Comparison of ENCODE assay signal across 8 cellular contexts in the genomic region with DNA sequence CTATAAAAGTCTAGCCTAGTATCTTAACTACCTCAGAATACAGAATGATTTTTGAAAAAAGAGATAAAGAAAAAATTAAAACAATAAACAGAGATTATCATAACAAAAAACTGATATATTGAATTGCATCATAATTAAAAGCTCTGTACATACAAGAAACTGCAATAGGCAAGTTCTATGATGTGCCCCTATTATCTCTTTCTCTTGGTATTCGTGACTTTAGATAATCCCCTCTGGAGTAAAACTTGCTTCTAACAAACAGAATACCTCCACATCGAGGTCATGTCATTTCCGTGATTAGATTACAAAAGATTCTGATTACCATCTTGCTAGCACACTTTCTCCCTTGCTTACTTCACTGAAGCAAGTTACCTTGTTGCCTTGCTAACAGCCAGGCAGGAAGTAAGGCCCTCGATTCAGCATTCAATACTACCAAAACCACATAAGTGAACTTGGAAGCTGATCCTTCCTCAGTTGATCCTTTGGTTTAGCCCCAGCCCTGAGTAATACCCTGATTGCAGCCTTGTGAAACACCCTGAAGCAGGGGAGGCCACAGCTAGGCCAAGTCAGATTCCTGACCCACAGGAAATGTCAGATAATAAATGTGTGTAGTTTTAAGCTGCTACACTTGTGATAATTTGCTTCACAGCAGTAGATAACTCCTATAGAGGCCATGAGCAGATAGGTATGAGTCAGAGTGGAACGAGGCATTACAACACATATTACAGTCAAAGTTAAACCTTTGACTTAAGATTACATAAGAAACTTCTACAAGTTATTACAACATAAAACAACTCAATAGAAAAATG. TPM values are rescaled to one million over a fixed set of nuclear protein-coding genes. Genes with fewer than 3 reads are reported as not detected.
DNase-seq lines count a peak whose midpoint lies in the region; ATAC-seq, FAIRE-seq and TF ChIP-seq lines count a peak whose summit lies in the region.

No MANE protein-coding gene starts in this region.

- H2AFZ ChIP-seq in GM23248 (peak overlapping the region; percentile 49; the same call in 1 of the 2 replicates), OCI-LY1 (ENCODE audit: low read length) (peak overlapping the region; percentile 88), H1 (ENCODE audit: low read length) (peak overlapping the region; percentile 66), osteoblast (ENCODE audit: low read length) (no peak overlapping the region)

- H3K79me1 ChIP-seq in H1 (ENCODE audit: low read depth, low read length), result no peaks in the 10 kb centered on the region

- WGBS in GM23248 (ENCODE audit: low coverage in 1 of 2, low lambda C conversion rate in 2 of 2, missing lambda C conversion rate in 2 of 2), 2 experiments, result 32 to 36% methylated on average over 5 of the region's 5 CpGs
- 53% methylated on average over 5 of the region's 5 CpGs; no CpG with 5 or more reads in 1 of the 2 experiments for WGBS in H1 (ENCODE audit: extremely low coverage in 1 of 2, insufficient coverage in 1 of 2, insufficient read length in 1 of 2, insufficient replicate concordance in 2 of 2, low coverage in 1 of 2, low lambda C conversion rate in 2 of 2, missing lambda C conversion rate in 1 of 2), 2 experiments

- H4K8ac ChIP-seq in H1 (ENCODE audit: extremely low read depth, insufficient read depth, low read length), result no peak overlapping the region

- H3K27ac ChIP-seq in GM23248, result peak overlapping the region; percentile 61
- peak overlapping the region; percentile 26 for H3K27ac ChIP-seq in OCI-LY1 (ENCODE audit: low read depth, low read length, poor library complexity, severe bottlenecking)
- H3K27ac ChIP-seq in H1 (ENCODE audit: low read depth, low read length), result no peak overlapping the region
- peak overlapping the region; percentile 12 for H3K27ac ChIP-seq in osteoblast (ENCODE audit: low read depth, low read length)

- no peaks in the 10 kb centered on the region; the same call in 1 of the 2 replicates for H3K23me2 ChIP-seq in H1 (ENCODE audit: low read depth, low read length)

- H3K36me3 ChIP-seq in GM23248 (ENCODE audit: low read depth) (no peaks in the 10 kb centered on the region), OCI-LY1 (ENCODE audit: insufficient read depth, low read length) (no peaks in the 10 kb centered on the region), H1 (ENCODE audit: control insufficient read depth in 2 of 4, insufficient read depth in 4 of 4, low read length in 3 of 4) (no peaks in the 10 kb centered on the region), osteoblast (ENCODE audit: insufficient read depth, low read length) (no peaks in the 10 kb centered on the region)

- H4K20me1 ChIP-seq in GM23248 (ENCODE audit: insufficient read depth) (no peaks in the 10 kb centered on the region), OCI-LY1 (ENCODE audit: insufficient read depth, low read length) (no peaks in the 10 kb centered on the region), H1 (replicated peaks in 1 of 2; ENCODE audit: control insufficient read depth in 1 of 2, insufficient read depth in 2 of 2, low read length in 2 of 2) (no peaks in the 10 kb centered on the region), osteoblast (ENCODE audit: insufficient read depth, low read length) (no peaks in the 10 kb centered on the region)

- H3K9me3 ChIP-seq in GM23248 (ENCODE audit: low read depth) (no peaks in the 10 kb centered on the region), OCI-LY1 (ENCODE audit: low read length) (no peaks in the 10 kb centered on the region), H1 (ENCODE audit: insufficient read depth in 2 of 2, low read depth in 1 of 2, low read length in 1 of 2) (no peaks in the 10 kb centered on the region), osteoblast (ENCODE audit: low read depth, low read length) (no peaks in the 10 kb centered on the region)

- no peak overlapping the region for H2BK15ac ChIP-seq in H1 (ENCODE audit: low read length)

- no peak for TF ChIP-seq RAD21 in H1 (IDR thresholded peaks at IDR 0.05 in 1 of 2, conservative IDR thresholded peaks at IDR 0.05 in 1 of 2; ENCODE audit: low read depth in 2 of 2, low read length in 2 of 2)

- no peak overlapping the region for H3K23ac ChIP-seq in H1 (ENCODE audit: insufficient read length)

- H3K4ac ChIP-seq in H1 (replicated peaks; ENCODE audit: insufficient read length, low read depth, low read length), result no peak overlapping the region

- no peak for TF ChIP-seq CTCF in OCI-LY1 (IDR thresholded peaks at IDR 0.05; ENCODE audit: low read length)
- no peak for TF ChIP-seq CTCF in H1 (IDR thresholded peaks at IDR 0.05; ENCODE audit: control extremely low read depth in 1 of 3, insufficient read depth in 1 of 3, low read depth in 1 of 3, low read length in 3 of 3)
- TF ChIP-seq CTCF in osteoblast (IDR thresholded peaks at IDR 0.05; ENCODE audit: extremely low read depth, low read depth, low read length), result no peak

- H3K9ac ChIP-seq in GM23248 (no peak overlapping the region), OCI-LY1 (ENCODE audit: low read length) (0 out of 2 replicates have a peak overlapping the region, but pooled peaks have one; percentile 29), H1 (replicated peaks in 1 of 4; ENCODE audit: extremely low read depth in 1 of 4, low read depth in 3 of 4, low read length in 3 of 4) (no peak overlapping the region)

- peak; percentile 74 for FAIRE-seq in H1 (lab: Jason Lieb, UNC)

- no peak overlapping the region for H2BK12ac ChIP-seq in H1 (ENCODE audit: low read depth, low read length)

- no peak overlapping the region for H3K14ac ChIP-seq in H1 (ENCODE audit: insufficient read length)

- TF ChIP-seq EP300 in H1 (IDR thresholded peaks at IDR 0.05; ENCODE audit: borderline replicate concordance in 1 of 2, low read depth in 2 of 2, low read length in 2 of 2), result no peak

- in situ Hi-C loops in GM23248 (cut with MboI), result no loop called here

- H3K79me2 ChIP-seq in GM23248 (ENCODE audit: insufficient read depth) (no peaks in the 10 kb centered on the region), OCI-LY1 (ENCODE audit: insufficient read depth, low read length) (no peaks in the 10 kb centered on the region), H1 (ENCODE audit: control insufficient read depth in 1 of 2, insufficient read depth in 2 of 2, low read length in 2 of 2) (no peaks in the 10 kb centered on the region), osteoblast (ENCODE audit: insufficient read depth, low read length) (no peaks in the 10 kb centered on the region)

- no peak for ATAC-seq in HG03139 (IDR thresholded peaks at IDR 0.05; ENCODE audit: unreplicated experiment)
- no peak for ATAC-seq in GM18909 (IDR thresholded peaks at IDR 0.05; ENCODE audit: poor library complexity, unreplicated experiment)

- no peak overlapping the region for H4K91ac ChIP-seq in H1 (replicated peaks; ENCODE audit: insufficient read length, low read length)

- H3K4me1 ChIP-seq in GM23248 (ENCODE audit: insufficient read depth), result peaks cover 26% of the 10 kb centered on the region
- H3K4me1 ChIP-seq in OCI-LY1 (ENCODE audit: insufficient read depth, low read length, severe bottlenecking), result peaks cover 9% of the 10 kb centered on the region
- H3K4me1 ChIP-seq in H1 (replicated peaks in 1 of 4; ENCODE audit: control insufficient read depth in 3 of 4, insufficient read depth in 4 of 4, low read length in 3 of 4), result peaks cover 0 to 4% (median 0%) of the 10 kb centered on the region in 4 experiments; a peak in 1 of 7 replicates
- H3K4me1 ChIP-seq in osteoblast (ENCODE audit: insufficient read depth, low read length), result peaks cover 5% of the 10 kb centered on the region

- TF ChIP-seq POLR2A in H1 (IDR thresholded peaks at IDR 0.05; ENCODE audit: control extremely low read depth in 1 of 2, low read depth in 2 of 2, low read length in 2 of 2), result no peak

- no peak overlapping the region for H3K18ac ChIP-seq in H1 (ENCODE audit: extremely low read depth, low read length)

- no peak overlapping the region for H4K5ac ChIP-seq in H1 (ENCODE audit: insufficient read length, low read depth, low read length)

- POLR2A ChIA-PET in H1 (lab: Charles Lee; ENCODE audit: partially characterized antibody), result no interaction called here

- H3K56ac ChIP-seq in H1 (replicated peaks; ENCODE audit: insufficient read length, low read depth, low read length), result no peak overlapping the region

- H3K4me3 ChIP-seq in GM23248 (no peak overlapping the region), OCI-LY1 (ENCODE audit: low read depth, low read length, poor library complexity, severe bottlenecking) (no peak overlapping the region), H1 (ENCODE audit: extremely low read depth in 1 of 4, insufficient read depth in 2 of 4, low read depth in 3 of 4, low read length in 4 of 4) (no peak overlapping the region), osteoblast (ENCODE audit: insufficient read depth, low read length) (no peak overlapping the region)

- no peak overlapping the region for H2AK5ac ChIP-seq in H1 (ENCODE audit: low read depth, low read length)

- H3F3A ChIP-seq in GM23248 (ENCODE audit: insufficient read depth), result peaks cover 25% of the 10 kb centered on the region
- no peaks in the 10 kb centered on the region for H3F3A ChIP-seq in OCI-LY1 (ENCODE audit: insufficient read depth, low read length)

- no peak overlapping the region for H2BK120ac ChIP-seq in H1 (replicated peaks; ENCODE audit: low read depth, low read length)

- H3K4me2 ChIP-seq in GM23248 (ENCODE audit: unreplicated experiment) (peak overlapping the region; percentile 0), OCI-LY1 (ENCODE audit: low read length) (peak overlapping the region; percentile 17; the same call in 1 of the 2 replicates), H1 (ENCODE audit: insufficient read depth in 1 of 2, low read depth in 2 of 2, low read length in 2 of 2) (no peak overlapping the region), osteoblast (ENCODE audit: insufficient read depth, low read length) (no peak overlapping the region)

- DNase-seq in GM23248 (peak; percentile 74), H1 (ENCODE audit: low read depth in 1 of 2, low spot score in 2 of 2) (peak in 1 of 2 experiments; percentile 19), osteoblast (ENCODE audit: insufficient read length, low spot score, missing footprints) (no peak), NCI-H1417 (lab: John Stamatoyannopoulos, UW) (no peak), NCI-H187 (lab: John Stamatoyannopoulos, UW) (no peak)

- CTCF ChIA-PET in H1 (lab: Charles Lee; ENCODE audit: partially characterized antibody), result interaction anchor here (0.7 to 1.5 kb wide), 4 partner anchors 9 to 61 kb away, joined by 3 to 6 read pairs (median 4); no protein-coding TSS in a partner anchor

- no peak overlapping the region for H2BK5ac ChIP-seq in H1 (ENCODE audit: low read depth, low read length)

- no peaks in the 10 kb centered on the region for H3K9me2 ChIP-seq in GM23248 (ENCODE audit: insufficient read depth)
- H3K9me2 ChIP-seq in OCI-LY1 (ENCODE audit: low read depth, low read length), result no peaks in the 10 kb centered on the region

- no peaks in the 10 kb centered on the region for H3K27me3 ChIP-seq in GM23248 (replicated peaks; ENCODE audit: insufficient read depth)
- H3K27me3 ChIP-seq in OCI-LY1 (ENCODE audit: insufficient read depth, low read length), result no peaks in the 10 kb centered on the region
- H3K27me3 ChIP-seq in H1 (replicated peaks in 1 of 4; ENCODE audit: control insufficient read depth in 3 of 4, extremely low read depth in 1 of 4, insufficient read depth in 3 of 4, low read length in 3 of 4), result no peaks in the 10 kb centered on the region
- peaks cover 9% of the 10 kb centered on the region for H3K27me3 ChIP-seq in osteoblast (ENCODE audit: insufficient read depth, low read length)

- H2BK20ac ChIP-seq in H1 (ENCODE audit: low read length), result no peak overlapping the region

RNA-seq across cellular contexts. Expression of a gene that starts 53.7 kb away (rescaled TPM):
- 20.4 and 27.7 TPM in 2 replicates for total RNA-seq in GM23248 (2014; rRNA removed; shearing (Covaris generic))
- polyA plus RNA-seq in GM23248 (2016; fragmentation: Nextera tagmentation; extraction: Ambion mirVana) (32.9 and 33.2 TPM in 2 replicates), H1 (2011; rRNA removed) (1.8 and 2.1 TPM in 2 replicates)
- total RNA-seq in H1 (2021; fragmentation: NEBNext Ultra II Directional; extraction: Animal tissue kit (Norgen Biotek cat#: 25700)), result 7.8 and 11.1 TPM in 2 replicates
- 2.6 TPM for polyA plus RNA-seq in H1 (2011; cell fraction: cytosol; rRNA removed)
- 1.7 TPM for polyA plus RNA-seq in H1 (2011; cell fraction: nucleus; rRNA removed)
- polyA plus RNA-seq in H1 (2012, experiment 1 of 2), result 2.8 to 4.9 TPM (median 3.9 TPM) in 4 replicates
- 0.91 TPM for polyA plus RNA-seq in H1 (2012, experiment 2 of 2)
- 6.1 TPM for polyA plus RNA-seq in H1 (2013, experiment 1 of 2)
- polyA plus RNA-seq in H1 (2013, experiment 2 of 2), result 7.1 TPM
- polyA minus RNA-seq in H1 (2011; rRNA and poly(A)+ RNA removed), result 5.9 and 7.3 TPM in 2 replicates
- 3.2 TPM for polyA minus RNA-seq in H1 (2011; cell fraction: cytosol; rRNA and poly(A)+ RNA removed)
- 4.2 TPM for polyA minus RNA-seq in H1 (2011; cell fraction: nucleus; rRNA and poly(A)+ RNA removed)
- 40.9 and 45.7 TPM in 2 replicates for total RNA-seq in osteoblast

RNA-seq across cellular contexts. Expression of a gene that starts 58.8 kb away (rescaled TPM):
- total RNA-seq in GM23248 (2014; rRNA removed; shearing (Covaris generic)), result 12.8 and 14.4 TPM in 2 replicates
- polyA plus RNA-seq in GM23248 (2016; fragmentation: Nextera tagmentation; extraction: Ambion mirVana) (3.7 and 5.5 TPM in 2 replicates), H1 (2011; rRNA removed) (2.6 and 2.7 TPM in 2 replicates)
- total RNA-seq in H1 (2021; fragmentation: NEBNext Ultra II Directional; extraction: Animal tissue kit (Norgen Biotek cat#: 25700)), result 8.6 and 9.1 TPM in 2 replicates
- 3.9 TPM for polyA plus RNA-seq in H1 (2011; cell fraction: cytosol; rRNA removed)
- 5.8 TPM for polyA plus RNA-seq in H1 (2011; cell fraction: nucleus; rRNA removed)
- polyA plus RNA-seq in H1 (2012, experiment 1 of 2), result 3.1 to 6.5 TPM (median 4.0 TPM) in 4 replicates
- polyA plus RNA-seq in H1 (2012, experiment 2 of 2), result 0.22 TPM
- 13.0 TPM for polyA plus RNA-seq in H1 (2013, experiment 1 of 2)
- 9.7 TPM for polyA plus RNA-seq in H1 (2013, experiment 2 of 2)
- polyA minus RNA-seq in H1 (2011; rRNA and poly(A)+ RNA removed), result 13.2 and 13.7 TPM in 2 replicates
- polyA minus RNA-seq in H1 (2011; cell fraction: cytosol; rRNA and poly(A)+ RNA removed), result 5.4 TPM
- polyA minus RNA-seq in H1 (2011; cell fraction: nucleus; rRNA and poly(A)+ RNA removed), result 55.0 TPM
- 13.4 and 23.3 TPM in 2 replicates for total RNA-seq in osteoblast

Comparison
In these comparisons a context has a peak if more than half of its experiments do, and no peak if none do; other contexts are left out.
1. H3K4me2 ChIP-seq: peak in GM23248 (single experiment) and OCI-LY1 (single experiment); none in H1 (0 of 2) and osteoblast (single experiment).